27 cellular contexts compared by ENCODE assay signal in genomic region chr4:110073045-110073845, GRCh38.
A peak's percentile ranks its signal among the peaks of the same experiment; 100 is the strongest.
DNase-seq lines count a peak whose midpoint lies in the region; ATAC-seq and TF ChIP-seq lines count a peak whose summit lies in the region.
"Had no signal": no experiment of that assay in that cellular context is flagged by ENCODE, and none has a peak within 500 bp of the region (broad histone marks: within the 10 kb centered on the region; RNA-seq: fewer than 3 reads in every experiment).

No MANE protein-coding gene starts in this region.

- no peaks in the 10 kb centered on the region for H3F3A ChIP-seq in GM23248 (ENCODE audit: insufficient read depth)

- no peak overlapping the region for H3K27ac ChIP-seq in adrenal gland
- peak overlapping the region; percentile 41 for H3K27ac ChIP-seq in mesodermal cell (ENCODE audit: low read depth, low read length, severe bottlenecking)
- no peak overlapping the region for H3K27ac ChIP-seq in tibial artery
- no peak overlapping the region for H3K27ac ChIP-seq in GM23248
- H3K27ac ChIP-seq: BLaER1, coronary artery, spleen had no signal

- TF ChIP-seq CTCF in adrenal gland (IDR thresholded peaks at IDR 0.05), result no peak
- no peak for TF ChIP-seq CTCF in fibroblast of pulmonary artery (IDR thresholded peaks at IDR 0.05; ENCODE audit: low read length, missing control alignments)
- TF ChIP-seq CTCF in tibial artery (IDR thresholded peaks at IDR 0.05), result no peak

- H3K9me2 ChIP-seq in GM23248 (ENCODE audit: insufficient read depth), result no peaks in the 10 kb centered on the region

- H2AFZ ChIP-seq in GM23248, result no peak overlapping the region

- DNase-seq in HUDEP-2 (lab: John Stamatoyannopoulos, UW; ENCODE audit: unreplicated experiment in 76 of 76) (peak in 72 of 76 experiments; percentile 2 to 82 (median 59)), adrenal gland (peak in 5 of 7 donors; percentile 28 to 45 (median 42)), fibroblast of pulmonary artery (ENCODE audit: low read depth) (peak; percentile 40), tibial artery (no peak), GM23248 (no peak)
- DNase-seq: ACHN; activated CD4-positive, alpha-beta T cell treated with anti-CD3 and anti-CD28 coated beads, Interleukin-2, amount 50 U/mL, for 48 hours; activated CD4-positive, CD25-positive, alpha-beta regulatory T cell; activated naive CD8-positive, alpha-beta T cell treated with anti-CD3 and anti-CD28 coated beads for 36 hours; DMS79; H7; kidney glomerular epithelial cell; mesendoderm; naive B cell; NCI-H1092; NCI-H187; NCI-H345; NCI-H774; spleen; stimulated activated CD4-positive, alpha-beta T cell treated with anti-CD3 and anti-CD28 coated beads, Interleukin-4, amount 100 ng/mL, for 1 hour; T-helper 9 cell had no signal

- WGBS in adrenal gland, 4 donors, result 40 to 82% (median 70%) methylated on average over 10 of the region's 10 CpGs
- 86 to 100% methylated on average over 1 to 3 of the region's 10 CpGs for WGBS in mesodermal cell (ENCODE audit: insufficient coverage in 2 of 2), 2 experiments
- WGBS in GM23248 (ENCODE audit: low coverage in 1 of 2, low lambda C conversion rate in 2 of 2, missing lambda C conversion rate in 2 of 2), 2 experiments, result 74 to 75% methylated on average over 10 of the region's 10 CpGs

- no peak overlapping the region for H3K9ac ChIP-seq in GM23248
- H3K9ac ChIP-seq: BLaER1 had no signal

- H3K4me2 ChIP-seq in GM23248 (ENCODE audit: unreplicated experiment), result no peak overlapping the region
- H3K4me2 ChIP-seq: BLaER1 had no signal

- H3K27me3 ChIP-seq in adrenal gland (no peaks in the 10 kb centered on the region), tibial artery (no peaks in the 10 kb centered on the region), GM23248 (replicated peaks; ENCODE audit: insufficient read depth) (no peaks in the 10 kb centered on the region)
- H3K27me3 ChIP-seq: BLaER1, spleen had no signal

- in situ Hi-C loops in GM23248 (cut with MboI), result no loop called here

- H3K4me3 ChIP-seq in adrenal gland (no peak overlapping the region), fibroblast of pulmonary artery (replicated peaks; ENCODE audit: low read depth, low read length) (no peak overlapping the region), mesodermal cell (ENCODE audit: extremely low read depth, insufficient read depth, low read length, poor library complexity, severe bottlenecking) (no peak overlapping the region), tibial artery (no peak overlapping the region), GM23248 (no peak overlapping the region)
- H3K4me3 ChIP-seq: BLaER1, coronary artery, spleen had no signal

- no peak for TF ChIP-seq POLR2A in adrenal gland (IDR thresholded peaks at IDR 0.05)

- intact Hi-C loops in adrenal gland (cut with DNase I) (no loop called here), tibial artery (cut with DNase I; ENCODE audit: low total_unique reads) (no loop called here)

- H3K4me1 ChIP-seq in adrenal gland (replicated peaks in 1 of 2) (no peaks in the 10 kb centered on the region), mesodermal cell (ENCODE audit: control insufficient read depth, insufficient read depth, low read length, poor library complexity, severe bottlenecking) (peaks cover 4% of the 10 kb centered on the region), tibial artery (no peaks in the 10 kb centered on the region), GM23248 (ENCODE audit: insufficient read depth) (no peaks in the 10 kb centered on the region)
- H3K4me1 ChIP-seq: BLaER1, spleen had no signal

- H3K9me3 ChIP-seq in adrenal gland (replicated peaks in 1 of 3) (no peaks in the 10 kb centered on the region), mesodermal cell (ENCODE audit: control insufficient read depth, low read length) (no peaks in the 10 kb centered on the region), tibial artery (no peaks in the 10 kb centered on the region), GM23248 (ENCODE audit: low read depth) (no peaks in the 10 kb centered on the region)
- H3K9me3 ChIP-seq: spleen had no signal

- H3K36me3 ChIP-seq in adrenal gland (replicated peaks in 1 of 2), result no peaks in the 10 kb centered on the region
- peaks cover 49% of the 10 kb centered on the region for H3K36me3 ChIP-seq in mesodermal cell (ENCODE audit: control insufficient read depth, insufficient read depth, low read length)
- no peaks in the 10 kb centered on the region for H3K36me3 ChIP-seq in tibial artery
- H3K36me3 ChIP-seq in GM23248 (ENCODE audit: low read depth), result no peaks in the 10 kb centered on the region
- H3K36me3 ChIP-seq: spleen had no signal

- H3K79me2 ChIP-seq in GM23248 (ENCODE audit: insufficient read depth), result no peaks in the 10 kb centered on the region

- ATAC-seq in HG03521 (IDR thresholded peaks at IDR 0.05; ENCODE audit: unreplicated experiment), result no peak
- ATAC-seq in HG02588 (IDR thresholded peaks at IDR 0.05; ENCODE audit: unreplicated experiment), result no peak
- ATAC-seq: stimulated activated memory B cell treated with anti-CD40 and anti-IgM and Interleukin-4, amounts not matched to agents 10 μg/mL and 1 μg/mL and 100 μg/mL, for 72 hours had no signal

- no peaks in the 10 kb centered on the region for H4K20me1 ChIP-seq in GM23248 (ENCODE audit: insufficient read depth)
- H4K20me1 ChIP-seq: BLaER1 had no signal

Comparison
In these comparisons a context has a peak if more than half of its experiments do, and no peak if none do; other contexts are left out.
1. DNase-seq: peak in HUDEP-2 (72 of 76), adrenal gland (5 of 7) and fibroblast of pulmonary artery (single experiment); none in tibial artery (0 of 2) and GM23248 (single experiment).